12 cellular contexts compared by ENCODE assay signal in genomic region chr11:66310803-66311440, GRCh38. TPM values are rescaled to one million over a fixed set of nuclear protein-coding genes. Genes with fewer than 3 reads are reported as not detected.
DNase-seq lines count a peak whose midpoint lies in the region; ATAC-seq, FAIRE-seq and TF ChIP-seq lines count a peak whose summit lies in the region.
"Not testable (repeated sequence)": the region's sequence is repeated elsewhere in the genome, so short reads cannot be mapped to it uniquely, and the experiment has no call there.
"Had no signal": no experiment of that assay in that cellular context is flagged by ENCODE, and none has a peak within 500 bp of the region (broad histone marks: within the 10 kb centered on the region; RNA-seq: fewer than 3 reads in every experiment).

No MANE protein-coding gene starts in this region.

- H3K27ac Mint-ChIP-seq in GM23338, endodermal cell, neural progenitor cell: not testable (repeated sequence)
- H3K27ac Mint-ChIP-seq in T-helper 1 cell treated with Interleukin-12 subunit alpha and Interleukin-12 subunit beta and Interleukin-4 antibody, amounts not matched to agents 30 μg/mL and 1 μg/mL, for 36 hours = peak overlapping the region; percentile 15
- H3K27ac Mint-ChIP-seq in activated naive CD4-positive, alpha-beta T cell treated with anti-CD3 and anti-CD28 coated beads, Interleukin-2, amount 10 ng/mL, durations not matched to agents 7 days and 5 days = peak overlapping the region; percentile 3

- H4K20me1 ChIP-seq in GM23338 (replicated peaks; ENCODE audit: insufficient read depth); HepG2 (ENCODE audit: insufficient read depth, low read length); neural progenitor cell (ENCODE audit: low read depth): not testable (repeated sequence)

- H3K9me2 ChIP-seq in GM23338 (ENCODE audit: insufficient read depth) = not testable (repeated sequence)

- TF ChIP-seq CTCF in 22Rv1 (IDR thresholded peaks at IDR 0.05) (peak; percentile 8; the same call in 1 of the 2 replicates), GM23338 (conservative IDR thresholded peaks at IDR 0.05; ENCODE audit: low read depth in 2 of 2) (peak; percentile 38 to 47)
- not testable (repeated sequence) for TF ChIP-seq CTCF in endodermal cell (conservative IDR thresholded peaks at IDR 0.05); HepG2 (CRISPR knock-in tag; IDR thresholded peaks at IDR 0.05); neural progenitor cell (IDR thresholded peaks at IDR 0.05)

- TF ChIP-seq POLR2A in HepG2 (IDR thresholded peaks at IDR 0.05; ENCODE audit: insufficient read depth in 1 of 2, low read depth in 2 of 2, low read length in 2 of 2) = not testable (repeated sequence)

- not testable (repeated sequence) for H3K27me3 ChIP-seq in GM23338 (ENCODE audit: insufficient read depth); endodermal cell (ENCODE audit: control insufficient read depth, insufficient read depth, low read length, poor library complexity, severe bottlenecking); HepG2 (ENCODE audit: control insufficient read depth in 1 of 2, insufficient read depth in 2 of 2, low read length in 2 of 2)
- H3K27me3 ChIP-seq in neural progenitor cell = peaks cover 28% of the 10 kb centered on the region

- POLR2A ChIA-PET in HepG2 (lab: Yijun Ruan, JAX) = interaction anchor here (0.5 to 5.2 kb wide), 9 partner anchors 9 to 770 kb away, joined by 3 to 121 read pairs (median 21); partner anchors contain the start of genes B4GAT1, RIN1, TMEM151A and YIF1A

- H3K36me3 ChIP-seq in GM23338 (ENCODE audit: insufficient read depth); endodermal cell (ENCODE audit: control insufficient read depth, insufficient read depth, low read length); HepG2 (replicated peaks in 1 of 2; ENCODE audit: control insufficient read depth in 1 of 2, insufficient read depth in 2 of 2, low read length in 2 of 2); neural progenitor cell: not testable (repeated sequence)

- H3F3A ChIP-seq in GM23338 (replicated peaks; ENCODE audit: low read depth) (peaks cover 12% of the 10 kb centered on the region; the same call in 1 of the 2 replicates), neural progenitor cell (ENCODE audit: low read depth) (peaks cover 34% of the 10 kb centered on the region)

- CTCF ChIA-PET in activated naive CD4-positive, alpha-beta T cell treated with anti-CD3 and anti-CD28 coated beads, Interleukin-2, amount 10 ng/mL, durations not matched to agents 7 days and 5 days (lab: Charles Lee) = interaction anchor here (0.7 to 6.6 kb wide), 26 partner anchors 9 to 110 kb away, joined by 3 to 80 read pairs (median 4); partner anchors contain the start of genes B4GAT1, BRMS1, NPAS4 and RIN1
- CTCF ChIA-PET in HepG2 (lab: Yijun Ruan, JAX; ENCODE audit: low intra/inter-chr PET ratio, low total read pairs) = interaction anchor here (1.3 to 4.2 kb wide), 6 partner anchors 11 to 79 kb away, joined by 3 to 68 read pairs (median 14); partner anchors contain the start of gene RIN1

- H3K4me1 Mint-ChIP-seq in GM23338 = peaks cover 25% of the 10 kb centered on the region
- H3K4me1 Mint-ChIP-seq in T-helper 1 cell treated with Interleukin-12 subunit alpha and Interleukin-12 subunit beta and Interleukin-4 antibody, amounts not matched to agents 30 μg/mL and 1 μg/mL, for 36 hours (ENCODE audit: low read depth); endodermal cell: not testable (repeated sequence)
- peaks cover 34% of the 10 kb centered on the region for H3K4me1 Mint-ChIP-seq in activated naive CD4-positive, alpha-beta T cell treated with anti-CD3 and anti-CD28 coated beads, Interleukin-2, amount 10 ng/mL, durations not matched to agents 7 days and 5 days
- peaks cover 21% of the 10 kb centered on the region for H3K4me1 Mint-ChIP-seq in neural progenitor cell

- H3K27ac ChIP-seq in 22Rv1; GM23338 (ENCODE audit: low read depth); endodermal cell (ENCODE audit: low read depth, low read length); HepG2 (ENCODE audit: extremely low read length, insufficient read depth, low read length); neural progenitor cell: not testable (repeated sequence)

- H3K79me2 ChIP-seq in GM23338 (replicated peaks; ENCODE audit: insufficient read depth); HepG2 (ENCODE audit: insufficient read depth, low read length); neural progenitor cell (ENCODE audit: low read depth): not testable (repeated sequence)

- WGBS in endodermal cell (ENCODE audit: insufficient coverage in 1 of 2, insufficient read length in 1 of 2), 2 experiments = 89 to 94% methylated on average over 17 to 18 of the region's 18 CpGs
- WGBS in HepG2 (ENCODE audit: low lambda C conversion rate) = 54% methylated on average over 18 of the region's 18 CpGs

- not testable (repeated sequence) for H3K36me3 Mint-ChIP-seq in GM23338 (ENCODE audit: low read depth); T-helper 1 cell treated with Interleukin-12 subunit alpha and Interleukin-12 subunit beta and Interleukin-4 antibody, amounts not matched to agents 30 μg/mL and 1 μg/mL, for 36 hours (ENCODE audit: low read depth); activated naive CD4-positive, alpha-beta T cell treated with anti-CD3 and anti-CD28 coated beads, Interleukin-2, amount 10 ng/mL, durations not matched to agents 7 days and 5 days; endodermal cell (ENCODE audit: low read depth); neural progenitor cell

- TF ChIP-seq RAD21 in HepG2 (CRISPR knock-in tag; IDR thresholded peaks at IDR 0.05) = not testable (repeated sequence)

- H2AFZ ChIP-seq in GM23338 = peak overlapping the region; percentile 99; the same call in 1 of the 2 replicates
- not testable (repeated sequence) for H2AFZ ChIP-seq in HepG2 (ENCODE audit: low read length); neural progenitor cell (replicated peaks)

- peak overlapping the region; percentile 84; the same call in 1 of the 2 replicates for H3K4me3 ChIP-seq in GM23338
- H3K4me3 ChIP-seq in endodermal cell (ENCODE audit: low read length); neural progenitor cell: not testable (repeated sequence)
- H3K4me3 ChIP-seq in HepG2 (replicated peaks in 1 of 3; ENCODE audit: insufficient read depth in 1 of 3, low read depth in 2 of 3, low read length in 3 of 3) = peak overlapping the region in 1 of 3 experiments; percentile 78; a peak in 2 of 6 replicates

- H3K9ac ChIP-seq in endodermal cell (ENCODE audit: extremely low read depth, low read length, poor library complexity, severe bottlenecking); HepG2 (ENCODE audit: insufficient read depth, low read depth, low read length); neural progenitor cell: not testable (repeated sequence)

- not testable (repeated sequence) for H3K9me3 ChIP-seq in endodermal cell (ENCODE audit: control insufficient read depth, low read length); HepG2 (ENCODE audit: low read length); neural progenitor cell (ENCODE audit: low read depth)

- not testable (repeated sequence) for H3K4me3 Mint-ChIP-seq in GM23338; T-helper 1 cell treated with Interleukin-12 subunit alpha and Interleukin-12 subunit beta and Interleukin-4 antibody, amounts not matched to agents 30 μg/mL and 1 μg/mL, for 36 hours; activated naive CD4-positive, alpha-beta T cell treated with anti-CD3 and anti-CD28 coated beads, Interleukin-2, amount 10 ng/mL, durations not matched to agents 7 days and 5 days; endodermal cell
- peak overlapping the region; percentile 91 for H3K4me3 Mint-ChIP-seq in neural progenitor cell

- not testable (repeated sequence) for FAIRE-seq in HepG2 (lab: Jason Lieb, UNC)

- H3K4me1 ChIP-seq in GM23338 (ENCODE audit: insufficient read depth) (peaks cover 17% of the 10 kb centered on the region), HepG2 (ENCODE audit: insufficient read depth, low read length) (peaks cover 36% of the 10 kb centered on the region)
- not testable (repeated sequence) for H3K4me1 ChIP-seq in endodermal cell (ENCODE audit: control insufficient read depth, insufficient read depth, low read length); neural progenitor cell

- intact Hi-C loops in HepG2 (cut with micrococcal nuclease; ENCODE audit: unreplicated experiment) = loop anchor here (1.0 to 10.0 kb wide), 3 partner anchors 17 to 89 kb away; no protein-coding TSS in a partner anchor

- ATAC-seq in GM23338, HepG2: not testable (repeated sequence)

- H3K27me3 Mint-ChIP-seq in GM23338 (ENCODE audit: insufficient read depth, low read depth, poor library complexity) = peaks cover 12% of the 10 kb centered on the region
- not testable (repeated sequence) for H3K27me3 Mint-ChIP-seq in T-helper 1 cell treated with Interleukin-12 subunit alpha and Interleukin-12 subunit beta and Interleukin-4 antibody, amounts not matched to agents 30 μg/mL and 1 μg/mL, for 36 hours (ENCODE audit: low read depth)
- H3K27me3 Mint-ChIP-seq in activated naive CD4-positive, alpha-beta T cell treated with anti-CD3 and anti-CD28 coated beads, Interleukin-2, amount 10 ng/mL, durations not matched to agents 7 days and 5 days = peaks cover 24% of the 10 kb centered on the region
- peaks cover 33% of the 10 kb centered on the region for H3K27me3 Mint-ChIP-seq in endodermal cell (ENCODE audit: insufficient read depth)
- peaks cover 13% of the 10 kb centered on the region for H3K27me3 Mint-ChIP-seq in neural progenitor cell (ENCODE audit: insufficient read depth, low read depth)

- BruUV-seq in HepG2 (replicated peaks; lab: Mats Ljungman, UMichigan) = not testable (repeated sequence)

- H3K4me2 ChIP-seq in GM23338 (peak overlapping the region; percentile 90; the same call in 1 of the 2 replicates), HepG2 (ENCODE audit: low read depth, low read length) (peak overlapping the region; percentile 97)
- H3K4me2 ChIP-seq in neural progenitor cell = not testable (repeated sequence)

- not testable (repeated sequence) for DNase-seq in GM23338 (ENCODE audit: low spot score); activated naive CD4-positive, alpha-beta T cell treated with anti-CD3 and anti-CD28 coated beads, Interleukin-2, amount 10 ng/mL, durations not matched to agents 7 days and 5 days; HepG2 (ENCODE audit: low spot score); neural progenitor cell (ENCODE audit: low spot score)
- DNase-seq in endodermal cell = peak; percentile 38

- in situ Hi-C loops in HepG2 (cut with HindIII; ENCODE audit: extremely low pct_ligation_motif_present, low pct_unique_long_range_greater_than_20kb) = not testable (repeated sequence)

- not testable (repeated sequence) for TF ChIP-seq EP300 in HepG2 (IDR thresholded peaks at IDR 0.05; ENCODE audit: low read depth in 2 of 2, low read length in 2 of 2); HepG2 (CRISPR knock-in tag; IDR thresholded peaks at IDR 0.05; ENCODE audit: borderline replicate concordance)

- not testable (repeated sequence) for H3K9me3 Mint-ChIP-seq in GM23338; T-helper 1 cell treated with Interleukin-12 subunit alpha and Interleukin-12 subunit beta and Interleukin-4 antibody, amounts not matched to agents 30 μg/mL and 1 μg/mL, for 36 hours; activated naive CD4-positive, alpha-beta T cell treated with anti-CD3 and anti-CD28 coated beads, Interleukin-2, amount 10 ng/mL, durations not matched to agents 7 days and 5 days; endodermal cell; neural progenitor cell

RNA-seq across cellular contexts. Expression of gene CD248, which starts 5.9 kb away (rescaled TPM):
- 2.0 and 3.8 TPM in 2 replicates for total RNA-seq in GM23338 (2014; rRNA removed; shearing (Covaris generic))
- polyA plus RNA-seq in GM23338 (2016; fragmentation: Nextera tagmentation; extraction: Ambion mirVana) (2.4 and 2.7 TPM in 2 replicates), HepG2 (2011; rRNA removed) (0.20 and 0.25 TPM in 2 replicates)
- total RNA-seq in endodermal cell (under 1 TPM; 0.33 to 0.40 TPM), HepG2 (2016; rRNA removed; fragmentation: Illumina TruSeq; extraction: Trizol) (0.20 and 0.35 TPM in 2 replicates), neural progenitor cell (ENCODE audit: low replicate concordance) (0.62 and 0.99 TPM in 2 replicates)
- polyA plus RNA-seq in endodermal cell (2013, experiment 1 of 2) = 4.7 TPM
- polyA plus RNA-seq in endodermal cell (2013, experiment 2 of 2) = 5.5 TPM
- total RNA-seq in HepG2 (2016; cell fraction: cytosol; rRNA removed; fragmentation: Illumina TruSeq; extraction: Trizol; ENCODE audit: low read depth) = not detected in 2 replicates
- 0.09 and 0.35 TPM in 2 replicates for total RNA-seq in HepG2 (2016; cell fraction: insoluble cytoplasmic fraction; rRNA removed; fragmentation: Illumina TruSeq; extraction: Trizol)
- 0.06 TPM in 1 of 2 replicates, not detected in the other for total RNA-seq in HepG2 (2016; cell fraction: membrane; rRNA removed; fragmentation: Illumina TruSeq; extraction: Trizol)
- 0.37 and 0.44 TPM in 2 replicates for total RNA-seq in HepG2 (2016; cell fraction: nucleus; rRNA removed; fragmentation: Illumina TruSeq; extraction: Trizol)
- polyA plus RNA-seq in HepG2 (2011; cell fraction: cytosol; rRNA removed) = 0.23 and 0.32 TPM in 2 replicates
- polyA plus RNA-seq in HepG2 (2011; cell fraction: nucleus; rRNA removed) = 0.80 and 0.85 TPM in 2 replicates
- polyA plus RNA-seq in HepG2 (2012) = 0.51 and 1.1 TPM in 2 replicates
- 0.08 and 0.09 TPM in 2 replicates for polyA plus RNA-seq in HepG2 (2016; cell fraction: cytosol; fragmentation: Illumina TruSeq; extraction: Trizol; ENCODE audit: low read depth)
- 0.27 and 0.71 TPM in 2 replicates for polyA plus RNA-seq in HepG2 (2016; cell fraction: insoluble cytoplasmic fraction; fragmentation: Illumina TruSeq; extraction: Trizol; ENCODE audit: low read depth)
- 0.18 and 0.36 TPM in 2 replicates for polyA plus RNA-seq in HepG2 (2016; cell fraction: membrane; fragmentation: Illumina TruSeq; extraction: Trizol; ENCODE audit: low read depth)
- 2.6 and 2.7 TPM in 2 replicates for polyA plus RNA-seq in HepG2 (2016; cell fraction: nucleus; fragmentation: Illumina TruSeq; extraction: Trizol; ENCODE audit: insufficient read depth, low read depth)
- polyA minus RNA-seq in HepG2 (2011; rRNA and poly(A)+ RNA removed; ENCODE audit: low replicate concordance) = 0.09 and 1.0 TPM in 2 replicates
- polyA minus RNA-seq in HepG2 (2011; cell fraction: cytosol; rRNA and poly(A)+ RNA removed) = 0.40 and 0.88 TPM in 2 replicates
- polyA minus RNA-seq in HepG2 (2011; cell fraction: nucleus; rRNA and poly(A)+ RNA removed) = 0.26 and 0.50 TPM in 2 replicates
- total RNA-seq: HT-29, PC-3 had no signal

RNA-seq across cellular contexts. Expression of gene TMEM151A, which starts 19.2 kb away (rescaled TPM):
- total RNA-seq in GM23338 (2014; rRNA removed; shearing (Covaris generic)) = 4.4 and 5.0 TPM in 2 replicates
- 1.0 and 1.2 TPM in 2 replicates for polyA plus RNA-seq in GM23338 (2016; fragmentation: Nextera tagmentation; extraction: Ambion mirVana)
- under 1 TPM in 1 of 2 donors, not detected in 1; 0.20 TPM for total RNA-seq in endodermal cell
- polyA plus RNA-seq in endodermal cell (2013, experiment 1 of 2) = 0.50 TPM
- 0.41 TPM for polyA plus RNA-seq in endodermal cell (2013, experiment 2 of 2)
- total RNA-seq in HepG2 (2016; rRNA removed; fragmentation: Illumina TruSeq; extraction: Trizol) = 0.10 and 0.18 TPM in 2 replicates
- total RNA-seq in HepG2 (2016; cell fraction: cytosol; rRNA removed; fragmentation: Illumina TruSeq; extraction: Trizol; ENCODE audit: low read depth) = 0.09 and 0.10 TPM in 2 replicates
- total RNA-seq in HepG2 (2016; cell fraction: insoluble cytoplasmic fraction; rRNA removed; fragmentation: Illumina TruSeq; extraction: Trizol) = 0.09 and 0.13 TPM in 2 replicates
- 0.10 and 0.15 TPM in 2 replicates for total RNA-seq in HepG2 (2016; cell fraction: membrane; rRNA removed; fragmentation: Illumina TruSeq; extraction: Trizol)
- 0.13 and 0.19 TPM in 2 replicates for total RNA-seq in HepG2 (2016; cell fraction: nucleus; rRNA removed; fragmentation: Illumina TruSeq; extraction: Trizol)
- 0.33 and 0.48 TPM in 2 replicates for polyA plus RNA-seq in HepG2 (2011; rRNA removed)
- polyA plus RNA-seq in HepG2 (2011; cell fraction: cytosol; rRNA removed) = 0.35 and 0.48 TPM in 2 replicates
- polyA plus RNA-seq in HepG2 (2011; cell fraction: nucleus; rRNA removed) = 0.74 and 0.76 TPM in 2 replicates
- 0.40 and 0.52 TPM in 2 replicates for polyA plus RNA-seq in HepG2 (2012)
- polyA plus RNA-seq in HepG2 (2016; cell fraction: cytosol; fragmentation: Illumina TruSeq; extraction: Trizol; ENCODE audit: low read depth) = 0.07 TPM in 1 of 2 replicates, not detected in the other
- polyA plus RNA-seq in HepG2 (2016; cell fraction: insoluble cytoplasmic fraction; fragmentation: Illumina TruSeq; extraction: Trizol; ENCODE audit: low read depth) = 0.14 and 0.15 TPM in 2 replicates
- polyA plus RNA-seq in HepG2 (2016; cell fraction: membrane; fragmentation: Illumina TruSeq; extraction: Trizol; ENCODE audit: low read depth) = 0.11 and 0.16 TPM in 2 replicates
- 0.17 and 0.18 TPM in 2 replicates for polyA plus RNA-seq in HepG2 (2016; cell fraction: nucleus; fragmentation: Illumina TruSeq; extraction: Trizol; ENCODE audit: insufficient read depth, low read depth)
- 0.09 and 1.0 TPM in 2 replicates for polyA minus RNA-seq in HepG2 (2011; rRNA and poly(A)+ RNA removed; ENCODE audit: low replicate concordance)
- polyA minus RNA-seq in HepG2 (2011; cell fraction: cytosol; rRNA and poly(A)+ RNA removed) = 0.26 and 0.30 TPM in 2 replicates
- 0.62 and 0.77 TPM in 2 replicates for polyA minus RNA-seq in HepG2 (2011; cell fraction: nucleus; rRNA and poly(A)+ RNA removed)
- total RNA-seq in neural progenitor cell (ENCODE audit: low replicate concordance) = 0.03 TPM in 1 of 2 replicates, not detected in the other
- total RNA-seq: Daoy, PC-3, SJCRH30 had no signal

RNA-seq across cellular contexts. Expression of gene YIF1A, which starts 22.0 kb away (rescaled TPM):
- 75.0 and 87.0 TPM in 2 replicates for total RNA-seq in GM23338 (2014; rRNA removed; shearing (Covaris generic))
- polyA plus RNA-seq in GM23338 (2016; fragmentation: Nextera tagmentation; extraction: Ambion mirVana) (71.5 and 75.6 TPM in 2 replicates), HepG2 (2011; rRNA removed) (133 and 166 TPM in 2 replicates)
- total RNA-seq in endodermal cell (10 to 100 TPM; 70.6 to 80.1 TPM), HepG2 (2016; rRNA removed; fragmentation: Illumina TruSeq; extraction: Trizol) (78.9 and 145 TPM in 2 replicates), neural progenitor cell (ENCODE audit: low replicate concordance) (19.0 and 41.0 TPM in 2 replicates)
- 55.2 TPM for polyA plus RNA-seq in endodermal cell (2013, experiment 1 of 2)
- 51.0 TPM for polyA plus RNA-seq in endodermal cell (2013, experiment 2 of 2)
- 67.9 and 97.5 TPM in 2 replicates for total RNA-seq in HepG2 (2016; cell fraction: cytosol; rRNA removed; fragmentation: Illumina TruSeq; extraction: Trizol; ENCODE audit: low read depth)
- total RNA-seq in HepG2 (2016; cell fraction: insoluble cytoplasmic fraction; rRNA removed; fragmentation: Illumina TruSeq; extraction: Trizol) = 79.1 and 144 TPM in 2 replicates
- 74.6 and 94.5 TPM in 2 replicates for total RNA-seq in HepG2 (2016; cell fraction: membrane; rRNA removed; fragmentation: Illumina TruSeq; extraction: Trizol)
- total RNA-seq in HepG2 (2016; cell fraction: nucleus; rRNA removed; fragmentation: Illumina TruSeq; extraction: Trizol) = 100 and 123 TPM in 2 replicates
- polyA plus RNA-seq in HepG2 (2011; cell fraction: cytosol; rRNA removed) = 145 and 216 TPM in 2 replicates
- polyA plus RNA-seq in HepG2 (2011; cell fraction: nucleus; rRNA removed) = 188 and 197 TPM in 2 replicates
- polyA plus RNA-seq in HepG2 (2012) = 82.1 and 113 TPM in 2 replicates
- polyA plus RNA-seq in HepG2 (2016; cell fraction: cytosol; fragmentation: Illumina TruSeq; extraction: Trizol; ENCODE audit: low read depth) = 70.4 and 85.6 TPM in 2 replicates
- polyA plus RNA-seq in HepG2 (2016; cell fraction: insoluble cytoplasmic fraction; fragmentation: Illumina TruSeq; extraction: Trizol; ENCODE audit: low read depth) = 74.0 and 87.7 TPM in 2 replicates
- polyA plus RNA-seq in HepG2 (2016; cell fraction: membrane; fragmentation: Illumina TruSeq; extraction: Trizol; ENCODE audit: low read depth) = 69.4 and 78.0 TPM in 2 replicates
- polyA plus RNA-seq in HepG2 (2016; cell fraction: nucleus; fragmentation: Illumina TruSeq; extraction: Trizol; ENCODE audit: insufficient read depth, low read depth) = 157 and 186 TPM in 2 replicates
- 241 and 330 TPM in 2 replicates for polyA minus RNA-seq in HepG2 (2011; rRNA and poly(A)+ RNA removed; ENCODE audit: low replicate concordance)
- 159 and 162 TPM in 2 replicates for polyA minus RNA-seq in HepG2 (2011; cell fraction: cytosol; rRNA and poly(A)+ RNA removed)
- 44.9 and 46.5 TPM in 2 replicates for polyA minus RNA-seq in HepG2 (2011; cell fraction: nucleus; rRNA and poly(A)+ RNA removed)

RNA-seq across cellular contexts. Expression of gene RIN1, which starts 25.3 kb away (rescaled TPM):
- total RNA-seq in GM23338 (2014; rRNA removed; shearing (Covaris generic)) = 3.7 and 8.2 TPM in 2 replicates
- polyA plus RNA-seq in GM23338 (2016; fragmentation: Nextera tagmentation; extraction: Ambion mirVana) = 1.9 and 2.5 TPM in 2 replicates
- total RNA-seq in endodermal cell = 1 to 10 TPM; 2.2 to 2.6 TPM
- 3.6 TPM for polyA plus RNA-seq in endodermal cell (2013, experiment 1 of 2)
- 4.0 TPM for polyA plus RNA-seq in endodermal cell (2013, experiment 2 of 2)
- total RNA-seq in HepG2 (2016; rRNA removed; fragmentation: Illumina TruSeq; extraction: Trizol) = 3.9 and 4.1 TPM in 2 replicates
- 1.6 and 2.4 TPM in 2 replicates for total RNA-seq in HepG2 (2016; cell fraction: cytosol; rRNA removed; fragmentation: Illumina TruSeq; extraction: Trizol; ENCODE audit: low read depth)
- 3.5 and 4.5 TPM in 2 replicates for total RNA-seq in HepG2 (2016; cell fraction: insoluble cytoplasmic fraction; rRNA removed; fragmentation: Illumina TruSeq; extraction: Trizol)
- 2.0 and 2.9 TPM in 2 replicates for total RNA-seq in HepG2 (2016; cell fraction: membrane; rRNA removed; fragmentation: Illumina TruSeq; extraction: Trizol)
- total RNA-seq in HepG2 (2016; cell fraction: nucleus; rRNA removed; fragmentation: Illumina TruSeq; extraction: Trizol) = 3.5 TPM in 2 replicates
- polyA plus RNA-seq in HepG2 (2011; rRNA removed) = 2.4 and 4.2 TPM in 2 replicates
- polyA plus RNA-seq in HepG2 (2011; cell fraction: cytosol; rRNA removed) = 3.6 and 24.3 TPM in 2 replicates
- polyA plus RNA-seq in HepG2 (2011; cell fraction: nucleus; rRNA removed) = 13.9 and 17.2 TPM in 2 replicates
- 3.3 TPM in 2 replicates for polyA plus RNA-seq in HepG2 (2012)
- 0.76 and 1.0 TPM in 2 replicates for polyA plus RNA-seq in HepG2 (2016; cell fraction: cytosol; fragmentation: Illumina TruSeq; extraction: Trizol; ENCODE audit: low read depth)
- 2.9 and 4.1 TPM in 2 replicates for polyA plus RNA-seq in HepG2 (2016; cell fraction: insoluble cytoplasmic fraction; fragmentation: Illumina TruSeq; extraction: Trizol; ENCODE audit: low read depth)
- polyA plus RNA-seq in HepG2 (2016; cell fraction: membrane; fragmentation: Illumina TruSeq; extraction: Trizol; ENCODE audit: low read depth) = 1.4 and 2.1 TPM in 2 replicates
- polyA plus RNA-seq in HepG2 (2016; cell fraction: nucleus; fragmentation: Illumina TruSeq; extraction: Trizol; ENCODE audit: insufficient read depth, low read depth) = 8.7 and 9.1 TPM in 2 replicates
- 6.2 and 14.2 TPM in 2 replicates for polyA minus RNA-seq in HepG2 (2011; rRNA and poly(A)+ RNA removed; ENCODE audit: low replicate concordance)
- polyA minus RNA-seq in HepG2 (2011; cell fraction: cytosol; rRNA and poly(A)+ RNA removed) = 2.4 and 4.0 TPM in 2 replicates
- polyA minus RNA-seq in HepG2 (2011; cell fraction: nucleus; rRNA and poly(A)+ RNA removed) = 2.0 and 2.4 TPM in 2 replicates
- 0.56 and 2.6 TPM in 2 replicates for total RNA-seq in neural progenitor cell (ENCODE audit: low replicate concordance)

RNA-seq across cellular contexts. Expression of gene CNIH2, which starts 32.9 kb away (rescaled TPM):
- 9.2 and 10.8 TPM in 2 replicates for total RNA-seq in GM23338 (2014; rRNA removed; shearing (Covaris generic))
- polyA plus RNA-seq in GM23338 (2016; fragmentation: Nextera tagmentation; extraction: Ambion mirVana) = 4.3 and 7.9 TPM in 2 replicates
- total RNA-seq in endodermal cell = 1 to 10 TPM; 3.5 to 3.8 TPM
- polyA plus RNA-seq in endodermal cell (2013, experiment 1 of 2) = 74.4 TPM
- 67.1 TPM for polyA plus RNA-seq in endodermal cell (2013, experiment 2 of 2)
- total RNA-seq in HepG2 (2016; rRNA removed; fragmentation: Illumina TruSeq; extraction: Trizol) = 0.18 and 0.60 TPM in 2 replicates
- total RNA-seq in HepG2 (2016; cell fraction: cytosol; rRNA removed; fragmentation: Illumina TruSeq; extraction: Trizol; ENCODE audit: low read depth) = 0.44 and 1.2 TPM in 2 replicates
- total RNA-seq in HepG2 (2016; cell fraction: insoluble cytoplasmic fraction; rRNA removed; fragmentation: Illumina TruSeq; extraction: Trizol) = 0.13 and 0.17 TPM in 2 replicates
- total RNA-seq in HepG2 (2016; cell fraction: membrane; rRNA removed; fragmentation: Illumina TruSeq; extraction: Trizol) = 1.2 TPM in 2 replicates
- 0.47 and 0.69 TPM in 2 replicates for total RNA-seq in HepG2 (2016; cell fraction: nucleus; rRNA removed; fragmentation: Illumina TruSeq; extraction: Trizol)
- 0.25 and 0.69 TPM in 2 replicates for polyA plus RNA-seq in HepG2 (2011; rRNA removed)
- polyA plus RNA-seq in HepG2 (2011; cell fraction: cytosol; rRNA removed) = 0.32 and 0.35 TPM in 2 replicates
- 0.47 and 0.55 TPM in 2 replicates for polyA plus RNA-seq in HepG2 (2011; cell fraction: nucleus; rRNA removed)
- 0.09 and 0.23 TPM in 2 replicates for polyA plus RNA-seq in HepG2 (2012)
- polyA plus RNA-seq in HepG2 (2016; cell fraction: cytosol; fragmentation: Illumina TruSeq; extraction: Trizol; ENCODE audit: low read depth) = 4.5 and 4.9 TPM in 2 replicates
- polyA plus RNA-seq in HepG2 (2016; cell fraction: insoluble cytoplasmic fraction; fragmentation: Illumina TruSeq; extraction: Trizol; ENCODE audit: low read depth) = 0.73 and 0.97 TPM in 2 replicates
- polyA plus RNA-seq in HepG2 (2016; cell fraction: membrane; fragmentation: Illumina TruSeq; extraction: Trizol; ENCODE audit: low read depth) = 4.7 and 4.8 TPM in 2 replicates
- 0.59 and 1.3 TPM in 2 replicates for polyA plus RNA-seq in HepG2 (2016; cell fraction: nucleus; fragmentation: Illumina TruSeq; extraction: Trizol; ENCODE audit: insufficient read depth, low read depth)
- 0.26 TPM in 1 of 2 replicates, not detected in the other for polyA minus RNA-seq in HepG2 (2011; rRNA and poly(A)+ RNA removed; ENCODE audit: low replicate concordance)
- not detected in 2 replicates for polyA minus RNA-seq in HepG2 (2011; cell fraction: cytosol; rRNA and poly(A)+ RNA removed)
- not detected in 2 replicates for polyA minus RNA-seq in HepG2 (2011; cell fraction: nucleus; rRNA and poly(A)+ RNA removed)
- 5.6 and 5.7 TPM in 2 replicates for total RNA-seq in neural progenitor cell (ENCODE audit: low replicate concordance)
- total RNA-seq: Right ventricle myocardium inferior had no signal
